In genomic region chr1:217393901-217394300, GRCh38 we compare ENCODE assay signal across 11 cellular contexts.
DNase-seq lines count a peak whose midpoint lies in the region; ATAC-seq, FAIRE-seq and TF ChIP-seq lines count a peak whose summit lies in the region.
"Had no signal": no experiment of that assay in that cellular context is flagged by ENCODE, and none has a peak within 500 bp of the region (broad histone marks: within the 10 kb centered on the region; RNA-seq: fewer than 3 reads in every experiment).

No MANE protein-coding gene starts in this region.

- no peak overlapping the region for H3K27ac ChIP-seq in HCT116 (ENCODE audit: low read depth, low read length)

- RAD21 ChIA-PET in HCT116 (lab: Charles Lee; ENCODE audit: low non-redundant PET in 1 of 2, low total read pairs in 2 of 2, uncharacterized antibody in 2 of 2, unreplicated experiment in 2 of 2): no interaction called here

- POLR2A ChIA-PET in HCT116 (lab: Charles Lee): no interaction called here

- H3K9ac ChIP-seq in HCT116 (ENCODE audit: low read length): no peak overlapping the region

- intact Hi-C loops in HCT116 (cut with micrococcal nuclease): no loop called here

- CTCF ChIA-PET in HCT116 (lab: Charles Lee): no interaction called here

- TF ChIP-seq CTCF in D721Med (IDR thresholded peaks at IDR 0.05; ENCODE audit: insufficient read depth, missing control alignments) (peak; percentile 37), HCT116 (IDR thresholded peaks at IDR 0.05 in 2 of 3, conservative IDR thresholded peaks at IDR 0.05 in 1 of 3; ENCODE audit: borderline replicate concordance in 1 of 3, insufficient read depth in 1 of 3, low read depth in 2 of 3, low read length in 2 of 3) (no peak), astrocyte of the cerebellum (IDR thresholded peaks at IDR 0.05; ENCODE audit: low read depth, low read length, missing control alignments) (peak; percentile 13)

- H3K4me1 ChIP-seq in HCT116 (ENCODE audit: control insufficient read depth in 1 of 2, insufficient read depth in 2 of 2, low read length in 2 of 2): no peaks in the 10 kb centered on the region

- no peaks in the 10 kb centered on the region for H3K79me2 ChIP-seq in HCT116 (ENCODE audit: insufficient read depth, low read length)

- no peaks in the 10 kb centered on the region for H3K9me3 ChIP-seq in HCT116 (ENCODE audit: control insufficient read depth in 1 of 2, insufficient read depth in 1 of 2, low read depth in 1 of 2, low read length in 2 of 2)

- no peaks in the 10 kb centered on the region for H3K36me3 ChIP-seq in HCT116 (ENCODE audit: control insufficient read depth in 1 of 2, insufficient read depth in 2 of 2, low read length in 2 of 2)

- H3K9me2 ChIP-seq in HCT116 (ENCODE audit: insufficient read depth): no peaks in the 10 kb centered on the region

- BruUV-seq in HCT116 (replicated peaks; lab: Mats Ljungman, UMichigan): no TSS peak

- H3K27me3 ChIP-seq in HCT116 (ENCODE audit: insufficient read depth, low read length): no peaks in the 10 kb centered on the region; the same call in 1 of the 2 replicates

- H3K4me3 ChIP-seq in HCT116 (replicated peaks in 1 of 2; ENCODE audit: low read depth in 1 of 2, low read length in 2 of 2) (no peak overlapping the region), astrocyte of the cerebellum (ENCODE audit: low read depth, low read length) (no peak overlapping the region)
- H3K4me3 ChIP-seq: GM12878 had no signal

- peak; percentile 30; the same call in 1 of the 2 replicates for TF ChIP-seq RAD21 in HCT116 (IDR thresholded peaks at IDR 0.05; ENCODE audit: low read depth)

- no peak overlapping the region for H3K4me2 ChIP-seq in HCT116 (ENCODE audit: low read length)

- DNase-seq in D721Med (ENCODE audit: insufficient read length, low spot score) (no peak), HCT116 (ENCODE audit: low read depth, low spot score) (no peak), astrocyte of the cerebellum (ENCODE audit: low read depth) (no peak), kidney tubule cell (ENCODE audit: low spot score) (peak; percentile 17), NCI-H1930 (lab: John Stamatoyannopoulos, UW) (no peak), NCI-H446 treated with DMSO at 0.1 percent for 48 hours (lab: John Stamatoyannopoulos, UW) (no peak)
- no peak for DNase-seq in stimulated activated naive CD4-positive, alpha-beta T cell treated with Interleukin-2 at 50 U/mL for 16 hours (lab: John Stamatoyannopoulos, UW)
- DNase-seq: activated naive CD8-positive, alpha-beta T cell treated with anti-CD3 and anti-CD28 coated beads, Interleukin-2, amount 10 ng/mL, durations not matched to agents 7 days and 5 days; effector memory CD4-positive, alpha-beta T cell; T1000 had no signal

- TF ChIP-seq POLR2A in HCT116 (IDR thresholded peaks at IDR 0.05; ENCODE audit: borderline replicate concordance, extremely low read depth, insufficient read depth, insufficient read length): no peak

- FAIRE-seq in D721Med (lab: Jason Lieb, UNC): no peak
- FAIRE-seq: GM12878 had no signal

- H4K20me1 ChIP-seq in HCT116 (ENCODE audit: insufficient read depth): no peaks in the 10 kb centered on the region

- H2AFZ ChIP-seq in HCT116 (ENCODE audit: low read depth, low read length, poor library complexity, severe bottlenecking): no peak overlapping the region

- ATAC-seq in HCT116: peak; percentile 42; the same call in 1 of the 2 replicates
- ATAC-seq: GM12878 had no signal

- in situ Hi-C loops in astrocyte of the cerebellum (cut with HindIII; ENCODE audit: low sequenced_read_pairs): no loop called here

TF ChIP-seq in HCT116, 20 proteins besides CTCF, POLR2A, EP300 and RAD21:
- TF ChIP-seq EZH2 (IDR thresholded peaks at IDR 0.05): no peak
- TF ChIP-seq ATF3 (IDR thresholded peaks at IDR 0.05): no peak
- no peak for TF ChIP-seq SP1 (IDR thresholded peaks at IDR 0.05; ENCODE audit: low read depth)
- no peak for TF ChIP-seq YY1 (IDR thresholded peaks at IDR 0.05; ENCODE audit: extremely low read depth, insufficient replicate concordance, low read depth, low read length)
- no peak for TF ChIP-seq REST (IDR thresholded peaks at IDR 0.05; ENCODE audit: low read depth)
- TF ChIP-seq SRF (IDR thresholded peaks at IDR 0.05; ENCODE audit: low read depth): no peak
- no peak for TF ChIP-seq EZH2phosphoT487 (IDR thresholded peaks at IDR 0.05; ENCODE audit: borderline replicate concordance)
- no peak for TF ChIP-seq FOSL1 (IDR thresholded peaks at IDR 0.05; ENCODE audit: low read depth)
- no peak for TF ChIP-seq EGR1 (IDR thresholded peaks at IDR 0.05; ENCODE audit: low read depth)

Comparison
In these comparisons a context has a peak if more than half of its experiments do, and no peak if none do; other contexts are left out.
1. CTCF ChIP-seq: peak in D721Med (single experiment) and astrocyte of the cerebellum (single experiment); none in HCT116 (0 of 3).